11 cellular contexts compared by ENCODE assay signal in genomic region chr20:57526067-57526884, GRCh38.
A peak's percentile ranks its signal among the peaks of the same experiment; 100 is the strongest.
DNase-seq lines count a peak whose midpoint lies in the region; ATAC-seq and TF ChIP-seq lines count a peak whose summit lies in the region.
"Had no signal": no experiment of that assay in that cellular context is flagged by ENCODE, and none has a peak within 500 bp of the region (broad histone marks: within the 10 kb centered on the region; RNA-seq: fewer than 3 reads in every experiment).

No MANE protein-coding gene starts in this region.

- H3K27me3 Mint-ChIP-seq in activated naive CD4-positive, alpha-beta T cell treated with anti-CD3 and anti-CD28 coated beads, Interleukin-2, amount 10 ng/mL, durations not matched to agents 7 days and 5 days: peaks cover 20% of the 10 kb centered on the region

- no peak overlapping the region for H3K4me3 Mint-ChIP-seq in activated naive CD4-positive, alpha-beta T cell treated with anti-CD3 and anti-CD28 coated beads, Interleukin-2, amount 10 ng/mL, durations not matched to agents 7 days and 5 days

- TF ChIP-seq CTCF in GM12865 (IDR thresholded peaks at IDR 0.05; ENCODE audit: insufficient read depth, low read depth, low read length, missing control alignments) (no peak), OCI-LY3 (IDR thresholded peaks at IDR 0.05; ENCODE audit: low read depth, low read length) (peak; percentile 52)

- H3K27ac ChIP-seq in OCI-LY3 (ENCODE audit: low read length): no peak overlapping the region

- H3K79me2 ChIP-seq in OCI-LY3 (ENCODE audit: low read length): no peaks in the 10 kb centered on the region

- no peaks in the 10 kb centered on the region for H3K9me3 ChIP-seq in OCI-LY3 (ENCODE audit: insufficient read depth, low read length)

- H3K27me3 ChIP-seq in OCI-LY3 (ENCODE audit: low read depth, low read length): peaks cover 25% of the 10 kb centered on the region

- no peaks in the 10 kb centered on the region for H3K36me3 Mint-ChIP-seq in activated naive CD4-positive, alpha-beta T cell treated with anti-CD3 and anti-CD28 coated beads, Interleukin-2, amount 10 ng/mL, durations not matched to agents 7 days and 5 days

- H3K4me2 ChIP-seq in OCI-LY3 (ENCODE audit: low read length): no peak overlapping the region

- H3K4me1 ChIP-seq in OCI-LY3 (ENCODE audit: low read length): peaks cover 4% of the 10 kb centered on the region; the same call in 1 of the 2 replicates

- H3K4me3 ChIP-seq in GM12865 (ENCODE audit: low read depth, low read length) (no peak overlapping the region), OCI-LY3 (ENCODE audit: low read length) (no peak overlapping the region)

- no peak for ATAC-seq in HG03095 (IDR thresholded peaks at IDR 0.05; ENCODE audit: unreplicated experiment)
- ATAC-seq: Right ventricle myocardium inferior had no signal

- no peaks in the 10 kb centered on the region for H3K36me3 ChIP-seq in OCI-LY3 (replicated peaks; ENCODE audit: low read depth, low read length)

- H3K9ac ChIP-seq in OCI-LY3 (ENCODE audit: low read length): no peak overlapping the region

- peaks cover 23% of the 10 kb centered on the region for H3K4me1 Mint-ChIP-seq in activated naive CD4-positive, alpha-beta T cell treated with anti-CD3 and anti-CD28 coated beads, Interleukin-2, amount 10 ng/mL, durations not matched to agents 7 days and 5 days

- no peak overlapping the region for H3K27ac Mint-ChIP-seq in activated naive CD4-positive, alpha-beta T cell treated with anti-CD3 and anti-CD28 coated beads, Interleukin-2, amount 10 ng/mL, durations not matched to agents 7 days and 5 days

- no peaks in the 10 kb centered on the region for H3K9me3 Mint-ChIP-seq in activated naive CD4-positive, alpha-beta T cell treated with anti-CD3 and anti-CD28 coated beads, Interleukin-2, amount 10 ng/mL, durations not matched to agents 7 days and 5 days

- no peaks in the 10 kb centered on the region for H4K20me1 ChIP-seq in OCI-LY3 (ENCODE audit: insufficient read depth, low read length)

- DNase-seq in DMS 273 (lab: John Stamatoyannopoulos, UW; ENCODE audit: unreplicated experiment) (peak; percentile 51), DMS 273 treated with DMSO at 0.1 percent for 48 hours (lab: John Stamatoyannopoulos, UW) (no peak), GM12865 (ENCODE audit: low read depth) (peak; percentile 28), germinal center (ENCODE audit: low spot score) (peak; percentile 20)
- no peak for DNase-seq in activated naive CD4-positive, alpha-beta T cell treated with anti-CD3 and anti-CD28 coated beads, Interleukin-2, amount 10 ng/mL, durations not matched to agents 7 days and 5 days
- no peak for DNase-seq in NK-92 treated with Interleukin-12 subunit alpha and Interleukin-12 subunit beta, amount 100 ng/mL, for 24 hours (lab: John Stamatoyannopoulos, UW)
- DNase-seq: amniotic stem cell, NCI-H187 had no signal

- CTCF ChIA-PET in activated naive CD4-positive, alpha-beta T cell treated with anti-CD3 and anti-CD28 coated beads, Interleukin-2, amount 10 ng/mL, durations not matched to agents 7 days and 5 days (lab: Charles Lee): no interaction called here

- no peak overlapping the region for H2AFZ ChIP-seq in OCI-LY3 (ENCODE audit: low read depth, low read length)

Comparison
In these comparisons a context has a peak if more than half of its experiments do, and no peak if none do; other contexts are left out.
1. DNase-seq: peak in DMS 273 (single experiment), GM12865 (single experiment) and germinal center (single experiment); none in DMS 273 treated with DMSO at 0.1 percent for 48 hours (single experiment), activated naive CD4-positive, alpha-beta T cell treated with anti-CD3 and anti-CD28 coated beads, Interleukin-2, amount 10 ng/mL, durations not matched to agents 7 days and 5 days (single experiment) and NK-92 treated with Interleukin-12 subunit alpha and Interleukin-12 subunit beta, amount 100 ng/mL, for 24 hours (single experiment).